18 cellular contexts compared by ENCODE assay signal in the genomic region with DNA sequence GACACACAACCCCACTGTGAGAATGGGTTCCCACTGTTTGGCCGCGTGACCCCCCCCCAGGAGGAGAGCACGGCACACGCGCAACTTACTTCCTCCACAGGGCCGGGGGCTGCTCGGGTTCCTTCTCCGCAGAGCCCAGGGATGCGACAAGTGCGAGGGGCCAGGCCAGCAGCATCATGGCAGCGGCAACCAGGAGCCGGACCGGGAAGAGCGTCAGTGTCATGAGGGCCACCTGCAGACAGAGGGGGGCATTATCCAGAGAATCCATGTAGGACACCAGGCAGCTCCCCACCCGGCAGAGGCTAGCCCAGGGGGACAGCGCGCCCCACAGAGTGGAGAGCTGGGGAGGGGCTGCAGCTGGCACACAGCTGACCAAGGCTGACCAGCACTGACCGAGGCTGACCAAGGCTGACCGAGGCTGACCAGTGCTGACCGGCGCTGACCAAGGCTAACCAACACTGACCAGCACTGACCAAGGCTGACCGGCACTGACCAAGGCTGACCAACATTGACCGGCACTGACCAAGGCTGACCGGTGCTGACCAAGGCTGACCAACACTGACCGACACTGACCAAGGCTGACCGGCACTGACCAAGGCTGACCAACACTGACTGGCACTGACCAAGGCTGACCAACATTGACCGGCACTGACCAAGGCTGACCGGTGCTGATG. TPM values are rescaled to one million over a fixed set of nuclear protein-coding genes. Genes with fewer than 3 reads are reported as not detected.
DNase-seq lines count a peak whose midpoint lies in the region; ATAC-seq, FAIRE-seq and TF ChIP-seq lines count a peak whose summit lies in the region.
"Had no signal": no experiment of that assay in that cellular context is flagged by ENCODE, and none has a peak within 500 bp of the region (broad histone marks: within the 10 kb centered on the region; RNA-seq: fewer than 3 reads in every experiment).

No MANE protein-coding gene starts in this region.

- H3K4me2 ChIP-seq in DOHH2 (ENCODE audit: low read length) (peak overlapping the region; percentile 29; the same call in 1 of the 2 replicates), Karpas-422 (ENCODE audit: low read depth, low read length, poor library complexity, severe bottlenecking) (peak overlapping the region; percentile 80)

- intact Hi-C loops in sciatic nerve (cut with DNase I) = no loop called here
- intact Hi-C loops in breast epithelium (cut with DNase I; ENCODE audit: low total_unique reads) = no loop called here

- H3K9ac ChIP-seq in Karpas-422 (ENCODE audit: low read length) = no peak overlapping the region

- TF ChIP-seq POLR2A in breast epithelium (IDR thresholded peaks at IDR 0.05) = no peak
- TF ChIP-seq POLR2A in tibial nerve (IDR thresholded peaks at IDR 0.05) = no peak

- H3K27me3 ChIP-seq in DOHH2 (ENCODE audit: control insufficient read depth, low read length) (no peaks in the 10 kb centered on the region), Karpas-422 (ENCODE audit: low read length) (no peaks in the 10 kb centered on the region), breast epithelium (no peaks in the 10 kb centered on the region), tibial nerve (no peaks in the 10 kb centered on the region)
- H3K27me3 ChIP-seq: transverse colon had no signal

- no peak overlapping the region for H2AFZ ChIP-seq in Karpas-422 (ENCODE audit: low read length)

- peak; percentile 2 for ATAC-seq in sciatic nerve

- no peak for FAIRE-seq in frontal cortex (lab: Jason Lieb, UNC)

- TF ChIP-seq CTCF in DOHH2 (IDR thresholded peaks at IDR 0.05; ENCODE audit: low read depth, low read length, poor library complexity, severe bottlenecking) (no peak), breast epithelium (IDR thresholded peaks at IDR 0.05) (no peak), tibial nerve (IDR thresholded peaks at IDR 0.05) (no peak)

- H3K27ac ChIP-seq in DOHH2 (ENCODE audit: low read depth, low read length) = no peak overlapping the region
- H3K27ac ChIP-seq in Karpas-422 (ENCODE audit: low read length) = no peak overlapping the region
- peak overlapping the region in 1 of 2 donors; percentile 7 for H3K27ac ChIP-seq in breast epithelium
- peak overlapping the region in 1 of 4 donors; percentile 2 for H3K27ac ChIP-seq in tibial nerve

- DNase-seq in Karpas-422 = no peak
- peak; percentile 17 for DNase-seq in effector CD4-positive, alpha-beta T cell
- DNase-seq in sciatic nerve (ENCODE audit: low spot score) = no peak
- no peak for DNase-seq in frontal cortex (ENCODE audit: low spot score in 2 of 2)
- DNase-seq in NCI-H2029 treated with DMSO at 0.1 percent for 48 hours (lab: John Stamatoyannopoulos, UW) = no peak
- DNase-seq in breast epithelium (ENCODE audit: low spot score in 2 of 2) = no peak
- DNase-seq in tibial nerve (ENCODE audit: low spot score in 2 of 2) = no peak
- DNase-seq: activated CD4-positive, alpha-beta T cell treated with anti-CD3 and anti-CD28 coated beads, Interleukin-2, amount 10 ng/mL, durations not matched to agents 24 days and 14 days; head of caudate nucleus; NCI-H187 treated with DMSO at 0.1 percent for 48 hours; NCI-H510A treated with DMSO at 0.1 percent for 48 hours; RPMI8226 had no signal

- H4K20me1 ChIP-seq in DOHH2 (ENCODE audit: control insufficient read depth, insufficient read depth, low read depth, low read length) = peaks cover 14% of the 10 kb centered on the region
- peaks cover 38% of the 10 kb centered on the region for H4K20me1 ChIP-seq in Karpas-422 (ENCODE audit: insufficient read depth, low read depth, low read length)

- 92% methylated on average over 14 to 21 of the region's 28 CpGs for WGBS in tibial nerve, 2 donors

- H3K4me3 ChIP-seq in DOHH2 (ENCODE audit: low read length) (no peak overlapping the region), Karpas-422 (ENCODE audit: low read length) (no peak overlapping the region), breast epithelium (no peak overlapping the region), tibial nerve (no peak overlapping the region)
- H3K4me3 ChIP-seq: transverse colon had no signal

- H3K36me3 ChIP-seq in DOHH2 (ENCODE audit: control insufficient read depth, low read length) (peaks cover 62% of the 10 kb centered on the region), Karpas-422 (ENCODE audit: insufficient read depth, low read length) (peaks cover 6% of the 10 kb centered on the region; the same call in 1 of the 2 replicates), breast epithelium (no peaks in the 10 kb centered on the region), tibial nerve (no peaks in the 10 kb centered on the region)
- H3K36me3 ChIP-seq: transverse colon had no signal

- TF ChIP-seq EP300 in tibial nerve (IDR thresholded peaks at IDR 0.05) = no peak

- no peaks in the 10 kb centered on the region for H3K9me2 ChIP-seq in DOHH2 (replicated peaks; ENCODE audit: control insufficient read depth, low read length)
- H3K9me2 ChIP-seq in Karpas-422 (replicated peaks; ENCODE audit: insufficient read depth, low read length) = no peaks in the 10 kb centered on the region

- H3K79me2 ChIP-seq in DOHH2 (ENCODE audit: control insufficient read depth, low read length) (peaks cover 89% of the 10 kb centered on the region), Karpas-422 (ENCODE audit: low read length) (peaks cover 67% of the 10 kb centered on the region)

- H3K4me1 ChIP-seq in DOHH2 (ENCODE audit: control insufficient read depth, low read length) (peaks cover 78% of the 10 kb centered on the region), Karpas-422 (ENCODE audit: low read length) (peaks cover 80% of the 10 kb centered on the region), breast epithelium (no peaks in the 10 kb centered on the region), tibial nerve (peaks cover 0 to 57% (median 11%) of the 10 kb centered on the region in 4 donors)

- H3K9me3 ChIP-seq in DOHH2 (ENCODE audit: control insufficient read depth, insufficient read depth, low read length) (no peaks in the 10 kb centered on the region), Karpas-422 (ENCODE audit: low read length) (no peaks in the 10 kb centered on the region), breast epithelium (no peaks in the 10 kb centered on the region), tibial nerve (no peaks in the 10 kb centered on the region)
- H3K9me3 ChIP-seq: transverse colon had no signal

- peaks cover 16% of the 10 kb centered on the region for H3F3A ChIP-seq in DOHH2 (ENCODE audit: control insufficient read depth, insufficient read depth)

RNA-seq across cellular contexts. Expression of a gene that starts 22.3 kb away (rescaled TPM):
- total RNA-seq in Karpas-422 (2014; rRNA removed; shearing (Covaris generic); ENCODE audit: low replicate concordance) = 115 and 124 TPM in 2 replicates
- total RNA-seq in sciatic nerve (44.4 TPM), frontal cortex (127 TPM), breast epithelium (10 to 100 TPM; 19.4 to 39.3 (median 21.4) TPM), tibial nerve (10 to 100 TPM; 23.4 to 45.3 (median 26.8) TPM)

RNA-seq across cellular contexts. Expression of a gene that starts 56.3 kb away (rescaled TPM):
- not detected in 2 replicates for total RNA-seq in Karpas-422 (2014; rRNA removed; shearing (Covaris generic); ENCODE audit: low replicate concordance)
- total RNA-seq in sciatic nerve (not detected), frontal cortex (not detected), breast epithelium (under 1 TPM; under 0.01 to 0.32 (median 0.15) TPM), tibial nerve (under 1 TPM in 2 of 4 donors, not detected in 2; 0.20 to 0.90 TPM)
- total RNA-seq: activated CD4-positive, alpha-beta T cell treated with anti-CD3 and anti-CD28 coated beads, Interleukin-2, amount 10 ng/mL, durations not matched to agents 24 days and 14 days; activated naive CD4-positive, alpha-beta T cell treated with anti-CD3 and anti-CD28 coated beads for 36 hours; liver; osteoblast; right cardiac atrium; transverse colon had no signal
